22 cellular contexts compared by ENCODE assay signal in the genomic region with DNA sequence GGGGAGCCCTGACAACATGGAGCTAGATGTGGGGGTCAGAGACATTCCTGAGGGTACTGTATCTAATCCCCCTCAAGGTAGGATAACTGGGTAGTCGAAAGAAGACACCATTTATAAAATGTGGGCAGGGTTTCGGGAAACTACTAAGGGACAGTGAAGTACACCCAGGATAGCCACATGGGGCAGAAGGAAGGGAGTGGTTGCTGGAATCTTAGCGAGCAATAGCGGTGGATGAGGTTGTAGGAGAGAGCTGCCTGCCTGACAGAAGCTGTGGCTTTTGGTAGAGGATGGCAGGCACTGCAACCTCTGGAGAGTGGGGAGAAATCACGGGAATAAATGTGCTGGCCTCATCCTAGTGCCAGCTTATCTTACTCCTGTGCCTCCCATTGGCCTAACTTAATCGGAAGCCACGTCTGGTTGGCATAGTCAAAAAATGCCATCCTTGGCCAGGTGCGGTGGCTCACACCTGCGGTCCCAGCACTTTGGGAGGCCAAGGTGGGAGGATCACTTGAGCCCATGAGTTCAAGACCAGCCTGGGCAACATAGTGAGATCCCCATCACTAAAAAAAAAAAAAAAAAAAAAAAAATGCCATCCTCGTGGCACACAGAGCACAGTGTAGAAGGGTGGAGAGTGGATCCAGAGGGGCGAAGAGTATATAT. TPM values are rescaled to one million over a fixed set of nuclear protein-coding genes. Genes with fewer than 3 reads are reported as not detected.
DNase-seq lines count a peak whose midpoint lies in the region; ATAC-seq and TF ChIP-seq lines count a peak whose summit lies in the region.
"Had no signal": no experiment of that assay in that cellular context is flagged by ENCODE, and none has a peak within 500 bp of the region (broad histone marks: within the 10 kb centered on the region; RNA-seq: fewer than 3 reads in every experiment).

No MANE protein-coding gene starts in this region.

- no peaks in the 10 kb centered on the region for H3K36me3 Mint-ChIP-seq in activated CD4-positive, alpha-beta T cell treated with anti-CD3 and anti-CD28 coated beads for 36 hours (ENCODE audit: low read depth)
- no peaks in the 10 kb centered on the region for H3K36me3 Mint-ChIP-seq in WTC11

- H3K27me3 ChIP-seq in right cardiac atrium (ENCODE audit: control insufficient read depth, insufficient read depth), result no peaks in the 10 kb centered on the region
- H3K27me3 ChIP-seq in gastrocnemius medialis, result no peaks in the 10 kb centered on the region

- POLR2A ChIA-PET in activated CD4-positive, alpha-beta T cell treated with anti-CD3 and anti-CD28 coated beads for 36 hours (lab: Charles Lee), result no interaction called here
- POLR2A ChIA-PET in WTC11 (lab: Charles Lee), result no interaction called here

- in situ Hi-C loops in gastrocnemius medialis (cut with MboI; ENCODE audit: low sequenced_read_pairs in 4 of 4), result loop anchor here in 1 of 4 donors (25.0 kb wide), 1 partner anchor 151 kb away; no protein-coding TSS in a partner anchor

- H3K9me3 ChIP-seq in right cardiac atrium (ENCODE audit: control insufficient read depth, low read length) (no peaks in the 10 kb centered on the region), gastrocnemius medialis (no peaks in the 10 kb centered on the region)
- H3K9me3 ChIP-seq: SJSA1 had no signal

- H3K4me1 Mint-ChIP-seq in activated CD4-positive, alpha-beta T cell treated with anti-CD3 and anti-CD28 coated beads for 36 hours, result peaks cover 26% of the 10 kb centered on the region
- H3K4me1 Mint-ChIP-seq in WTC11, result peaks cover 23% of the 10 kb centered on the region

- H3K27ac Mint-ChIP-seq in activated CD4-positive, alpha-beta T cell treated with anti-CD3 and anti-CD28 coated beads for 36 hours, result peak overlapping the region; percentile 0
- H3K27ac Mint-ChIP-seq in WTC11, result no peak overlapping the region
- H3K27ac Mint-ChIP-seq: CD4-positive, alpha-beta T cell; H9; HFFc6 had no signal

- DNase-seq in activated CD4-positive, alpha-beta T cell treated with anti-CD3 and anti-CD28 coated beads for 36 hours, result no peak
- no peak for DNase-seq in activated CD4-positive, alpha-beta T cell treated with anti-CD3 and anti-CD28 coated beads, Interleukin-2, amount 50 U/mL, for 48 hours
- DNase-seq in right cardiac atrium (no peak), left ventricle myocardium superior (no peak), WTC11 (ENCODE audit: low spot score) (no peak), gastrocnemius medialis (no peak), medulla oblongata (ENCODE audit: extremely low spot score) (no peak)
- no peak for DNase-seq in activated naive CD4-positive, alpha-beta T cell treated with anti-CD3 and anti-CD28 coated beads, Interleukin-2, amount 50 U/mL, for 16 hours
- DNase-seq: CD4-positive, alpha-beta T cell; GM23248; H9; HFFc6; Karpas-422; NCI-H1092 treated with DMSO at 0.1 percent for 48 hours; NCI-H1436; NCI-H187; NCI-H2107; NCI-H524; NCI-H748 treated with DMSO at 0.1 percent for 48 hours; NK-92 treated with Interleukin-12 subunit alpha and Interleukin-12 subunit beta, amount 100 ng/mL, for 24 hours; PC-3 had no signal

- intact Hi-C loops in activated CD4-positive, alpha-beta T cell treated with anti-CD3 and anti-CD28 coated beads for 36 hours (cut with DNase I, micrococcal nuclease), result no loop called here
- intact Hi-C loops in right cardiac atrium (cut with DNase I) (no loop called here), left ventricle myocardium superior (cut with micrococcal nuclease) (no loop called here), gastrocnemius medialis (cut with DNase I; ENCODE audit: low total_unique reads) (loop anchor here (5.0 kb wide), 1 partner anchor 231 kb away; no protein-coding TSS in a partner anchor)

- WGBS in right cardiac atrium, result 76% methylated on average over 11 of the region's 11 CpGs

- TF ChIP-seq POLR2A in gastrocnemius medialis (IDR thresholded peaks at IDR 0.05), result no peak

- H3K4me3 ChIP-seq in right cardiac atrium (ENCODE audit: low read length), result no peak overlapping the region
- H3K4me3 ChIP-seq in gastrocnemius medialis, result no peak overlapping the region
- H3K4me3 ChIP-seq: GM23248, SJSA1 had no signal

- H3K4me3 Mint-ChIP-seq in activated CD4-positive, alpha-beta T cell treated with anti-CD3 and anti-CD28 coated beads for 36 hours, result no peak overlapping the region
- H3K4me3 Mint-ChIP-seq in WTC11, result no peak overlapping the region
- H3K4me3 Mint-ChIP-seq: CD4-positive, alpha-beta T cell; H9; HFFc6 had no signal

- peaks cover 30% of the 10 kb centered on the region for H3K27me3 Mint-ChIP-seq in activated CD4-positive, alpha-beta T cell treated with anti-CD3 and anti-CD28 coated beads for 36 hours
- H3K27me3 Mint-ChIP-seq in WTC11 (ENCODE audit: low read depth), result peaks cover 46% of the 10 kb centered on the region

- ATAC-seq in activated CD4-positive, alpha-beta T cell treated with anti-CD3 and anti-CD28 coated beads for 36 hours, result no peak
- ATAC-seq in right cardiac atrium (no peak), left ventricle myocardium superior (no peak), WTC11 (no peak), gastrocnemius medialis (no peak)
- ATAC-seq: PC-3 had no signal

- TF ChIP-seq CTCF in WTC11 (IDR thresholded peaks at IDR 0.05) (no peak), gastrocnemius medialis (IDR thresholded peaks at IDR 0.05 in 4 of 5, conservative IDR thresholded peaks at IDR 0.05 in 1 of 5) (no peak)

- no peaks in the 10 kb centered on the region for H3K36me3 ChIP-seq in gastrocnemius medialis
- H3K36me3 ChIP-seq: SJSA1 had no signal

- CTCF ChIA-PET in activated CD4-positive, alpha-beta T cell treated with anti-CD3 and anti-CD28 coated beads for 36 hours (lab: Charles Lee), result interaction anchor here (1.1 to 27.4 kb wide), 6 partner anchors 11 to 182 kb away, joined by 3 to 564 read pairs (median 72); partner anchors contain the start of gene DYRK3
- CTCF ChIA-PET in WTC11 (lab: Charles Lee), result interaction anchor here (0.5 to 20.5 kb wide), 6 partner anchors 15 to 1501 kb away, joined by 3 to 659 read pairs (median 4); partner anchors contain the start of genes DYRK3 and EIF2D

- no peaks in the 10 kb centered on the region for H3K9me3 Mint-ChIP-seq in activated CD4-positive, alpha-beta T cell treated with anti-CD3 and anti-CD28 coated beads for 36 hours (ENCODE audit: low read depth)
- H3K9me3 Mint-ChIP-seq in WTC11, result no peaks in the 10 kb centered on the region
- H3K9me3 Mint-ChIP-seq: CD4-positive, alpha-beta T cell; H9; HFFc6 had no signal

- H3K4me1 ChIP-seq in right cardiac atrium (ENCODE audit: control insufficient read depth, insufficient read depth, low read length) (peaks cover 29% of the 10 kb centered on the region), gastrocnemius medialis (peaks cover 49 to 72% of the 10 kb centered on the region in 2 donors)
- H3K4me1 ChIP-seq: SJSA1 had no signal

- H3K27ac ChIP-seq in right cardiac atrium (ENCODE audit: low read length), result peak overlapping the region; percentile 50
- H3K27ac ChIP-seq in gastrocnemius medialis, result peak overlapping the region; percentile 15 to 97 (median 94)
- H3K27ac ChIP-seq: GM23248, SJSA1 had no signal

TF ChIP-seq in WTC11, 78 proteins besides CTCF, POLR2A, EP300 and RAD21:
- TF ChIP-seq ZNF121 (CRISPR knock-in tag; IDR thresholded peaks at IDR 0.05), result 0 out of 2 replicates have a peak, but pooled peaks have one; percentile 7
- TF ChIP-seq, protein P1, sequence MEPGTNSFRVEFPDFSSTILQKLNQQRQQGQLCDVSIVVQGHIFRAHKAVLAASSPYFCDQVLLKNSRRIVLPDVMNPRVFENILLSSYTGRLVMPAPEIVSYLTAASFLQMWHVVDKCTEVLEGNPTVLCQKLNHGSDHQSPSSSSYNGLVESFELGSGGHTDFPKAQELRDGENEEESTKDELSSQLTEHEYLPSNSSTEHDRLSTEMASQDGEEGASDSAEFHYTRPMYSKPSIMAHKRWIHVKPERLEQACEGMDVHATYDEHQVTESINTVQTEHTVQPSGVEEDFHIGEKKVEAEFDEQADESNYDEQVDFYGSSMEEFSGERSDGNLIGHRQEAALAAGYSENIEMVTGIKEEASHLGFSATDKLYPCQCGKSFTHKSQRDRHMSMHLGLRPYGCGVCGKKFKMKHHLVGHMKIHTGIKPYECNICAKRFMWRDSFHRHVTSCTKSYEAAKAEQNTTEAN (CRISPR knock-in tag; IDR thresholded peaks at IDR 0.05), result no peak

RNA-seq across cellular contexts. Expression of gene MAPKAPK2, which starts 23.4 kb away (rescaled TPM):
- total RNA-seq in activated CD4-positive, alpha-beta T cell treated with anti-CD3 and anti-CD28 coated beads for 36 hours, result 10 to 100 TPM; 62.8 to 64.7 TPM
- total RNA-seq in right cardiac atrium, result 100 to 1,000 TPM; 192 to 221 (median 216) TPM
- polyA plus RNA-seq in right cardiac atrium, result 129 TPM
- total RNA-seq in left ventricle myocardium superior, result 228 TPM
- 46.4 to 54.9 TPM (median 48.9 TPM) in 3 replicates for total RNA-seq in WTC11 (2021)
- total RNA-seq in gastrocnemius medialis, result 100 to 1,000 TPM; 115 to 207 (median 140) TPM

RNA-seq across cellular contexts. Expression of gene DYRK3, which starts 26.0 kb away (rescaled TPM):
- 1 to 10 TPM; 8.3 to 8.7 TPM for total RNA-seq in activated CD4-positive, alpha-beta T cell treated with anti-CD3 and anti-CD28 coated beads for 36 hours
- total RNA-seq in right cardiac atrium, result 10 to 100 TPM; 15.7 to 29.8 (median 23.4) TPM
- polyA plus RNA-seq in right cardiac atrium, result 17.0 TPM
- total RNA-seq in left ventricle myocardium superior, result 22.2 TPM
- total RNA-seq in WTC11 (2021), result 6.7 to 7.8 TPM (median 6.7 TPM) in 3 replicates
- total RNA-seq in gastrocnemius medialis, result 1 to 10 TPM in 2 of 4 donors, under 1 TPM in 2; 0.85 to 1.8 (median 1.0) TPM

RNA-seq across cellular contexts. Expression of gene EIF2D, which starts 49.0 kb away (rescaled TPM):
- total RNA-seq in activated CD4-positive, alpha-beta T cell treated with anti-CD3 and anti-CD28 coated beads for 36 hours, result 100 to 1,000 TPM in 1 of 2 experiments, 10 to 100 TPM in 1; 91.2 to 100 TPM
- total RNA-seq in right cardiac atrium (10 to 100 TPM; 24.6 to 28.0 (median 25.8) TPM), left ventricle myocardium superior (26.4 TPM), WTC11 (2021) (35.7 to 36.8 TPM (median 35.9 TPM) in 3 replicates), gastrocnemius medialis (10 to 100 TPM; 23.7 to 61.2 (median 38.6) TPM)
- 23.0 TPM for polyA plus RNA-seq in right cardiac atrium
